8 cellular contexts compared by ENCODE assay signal in the genomic region with DNA sequence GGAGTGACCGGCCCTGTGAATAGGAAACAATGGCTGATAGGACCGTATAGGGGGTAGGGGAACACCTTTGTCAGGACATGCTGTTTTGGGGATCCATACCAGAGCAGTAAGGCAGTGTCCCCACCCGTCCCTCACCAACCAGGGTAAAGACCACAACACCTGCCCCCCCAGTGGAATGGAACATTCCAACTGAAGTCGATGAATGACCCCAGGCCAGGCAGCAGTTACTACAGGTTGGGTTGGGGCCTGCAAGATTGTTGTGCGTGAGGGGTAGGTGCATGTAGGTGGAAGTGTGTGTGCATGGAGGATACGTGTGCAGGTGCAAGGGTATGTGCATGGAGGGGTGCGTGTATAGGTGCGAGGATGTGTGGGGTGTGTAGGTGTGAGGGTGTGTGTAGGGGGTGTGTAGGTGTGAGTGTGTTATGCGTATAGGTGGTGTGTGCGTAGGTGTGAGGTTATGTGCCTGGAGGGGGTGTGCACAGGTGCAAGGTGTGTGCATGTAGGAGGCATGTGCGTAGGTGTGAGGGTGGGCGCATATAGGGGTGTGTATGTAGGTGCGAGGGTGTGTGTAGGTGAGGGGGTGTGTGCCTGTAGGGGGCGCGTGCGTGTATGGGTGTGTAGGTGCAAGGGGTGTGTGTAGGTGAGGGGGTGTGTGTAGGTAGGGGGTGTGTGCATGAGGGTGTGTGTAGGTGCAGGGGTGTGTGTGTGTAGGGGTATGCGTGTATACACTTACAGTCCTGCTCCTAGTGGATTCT. TPM values are rescaled to one million over a fixed set of nuclear protein-coding genes. Genes with fewer than 3 reads are reported as not detected.
DNase-seq lines count a peak whose midpoint lies in the region; ATAC-seq lines count a peak whose summit lies in the region.

No MANE protein-coding gene starts in this region.

- peak overlapping the region; percentile 30 for H3K27ac Mint-ChIP-seq in activated naive CD8-positive, alpha-beta T cell treated with anti-CD3 and anti-CD28 coated beads, Interleukin-2, amount 50 U/mL, for 24 hours
- peak overlapping the region; percentile 95 for H3K27ac Mint-ChIP-seq in memory B cell

- H3K9me2 ChIP-seq in GM23248 (ENCODE audit: insufficient read depth) = no peaks in the 10 kb centered on the region

- no peaks in the 10 kb centered on the region for H3K9me3 Mint-ChIP-seq in activated naive CD8-positive, alpha-beta T cell treated with anti-CD3 and anti-CD28 coated beads, Interleukin-2, amount 50 U/mL, for 24 hours
- H3K9me3 Mint-ChIP-seq in memory B cell = no peaks in the 10 kb centered on the region

- WGBS in GM23248 (ENCODE audit: low coverage in 1 of 2, low lambda C conversion rate in 2 of 2, missing lambda C conversion rate in 2 of 2), 2 experiments = 94 to 96% methylated on average over 16 to 17 of the region's 17 CpGs

- peaks cover 87% of the 10 kb centered on the region for H3K79me2 ChIP-seq in GM23248 (ENCODE audit: insufficient read depth)

- no peaks in the 10 kb centered on the region for H3K27me3 Mint-ChIP-seq in activated naive CD8-positive, alpha-beta T cell treated with anti-CD3 and anti-CD28 coated beads, Interleukin-2, amount 50 U/mL, for 24 hours
- no peaks in the 10 kb centered on the region for H3K27me3 Mint-ChIP-seq in memory B cell

- H3K36me3 ChIP-seq in GM23248 (ENCODE audit: low read depth) = no peaks in the 10 kb centered on the region

- H3K4me1 ChIP-seq in GM23248 (ENCODE audit: insufficient read depth) = peaks cover 5% of the 10 kb centered on the region; the same call in 1 of the 2 replicates

- in situ Hi-C loops in GM23248 (cut with MboI) = no loop called here

- peaks cover 50% of the 10 kb centered on the region for H3K4me1 Mint-ChIP-seq in activated naive CD8-positive, alpha-beta T cell treated with anti-CD3 and anti-CD28 coated beads, Interleukin-2, amount 50 U/mL, for 24 hours
- peaks cover 46% of the 10 kb centered on the region for H3K4me1 Mint-ChIP-seq in memory B cell

- peaks cover 2% of the 10 kb centered on the region for H3K36me3 Mint-ChIP-seq in activated naive CD8-positive, alpha-beta T cell treated with anti-CD3 and anti-CD28 coated beads, Interleukin-2, amount 50 U/mL, for 24 hours (ENCODE audit: low read depth)
- H3K36me3 Mint-ChIP-seq in memory B cell = peaks cover 2% of the 10 kb centered on the region

- peak overlapping the region; percentile 88 for H3K4me3 ChIP-seq in GM23248

- H3F3A ChIP-seq in GM23248 (ENCODE audit: insufficient read depth) = 0 out of 2 replicates have a peak, but pooled peaks cover 10% of the 10 kb centered on the region

- peak overlapping the region; percentile 90 for H3K9ac ChIP-seq in GM23248

- H3K4me2 ChIP-seq in GM23248 (ENCODE audit: unreplicated experiment) = peak overlapping the region; percentile 90

- peak overlapping the region; percentile 83 for H3K4me3 Mint-ChIP-seq in activated naive CD8-positive, alpha-beta T cell treated with anti-CD3 and anti-CD28 coated beads, Interleukin-2, amount 50 U/mL, for 24 hours
- H3K4me3 Mint-ChIP-seq in memory B cell = peak overlapping the region; percentile 72

- no peaks in the 10 kb centered on the region for H3K27me3 ChIP-seq in GM23248 (replicated peaks; ENCODE audit: insufficient read depth)

- no peak overlapping the region for H2AFZ ChIP-seq in GM23248

- DNase-seq in 8988T = peak; percentile 34
- no peak for DNase-seq in GM23248
- DNase-seq in activated naive CD8-positive, alpha-beta T cell treated with anti-CD3 and anti-CD28 coated beads, Interleukin-2, amount 50 U/mL, for 24 hours = no peak
- no peak for DNase-seq in memory B cell (ENCODE audit: low spot score in 2 of 2)
- DNase-seq in middle frontal gyrus (ENCODE audit: extremely low spot score, low spot score) = no peak
- no peak for DNase-seq in SIG-M5 treated with dmso at 0.1 percent for 504 hours (lab: John Stamatoyannopoulos, UW; ENCODE audit: unreplicated experiment)
- no peak for DNase-seq in NCI-H1105 (lab: John Stamatoyannopoulos, UW)
- DNase-seq in HPDE6-E6E7 (ENCODE audit: extremely low spot score) = no peak

- no peaks in the 10 kb centered on the region for H3K9me3 ChIP-seq in GM23248 (ENCODE audit: low read depth)

- no peak for ATAC-seq in activated naive CD8-positive, alpha-beta T cell treated with anti-CD3 and anti-CD28 coated beads, Interleukin-2, amount 50 U/mL, for 24 hours
- no peak for ATAC-seq in memory B cell (ENCODE audit: low read depth)

- H4K20me1 ChIP-seq in GM23248 (ENCODE audit: insufficient read depth) = no peaks in the 10 kb centered on the region

- peak overlapping the region; percentile 75; the same call in 1 of the 2 replicates for H3K27ac ChIP-seq in GM23248

RNA-seq across cellular contexts. Expression of a gene that starts 32.9 kb away (rescaled TPM):
- 34.2 and 51.7 TPM in 2 replicates for total RNA-seq in GM23248 (2014; rRNA removed; shearing (Covaris generic))
- 32.7 and 33.3 TPM in 2 replicates for polyA plus RNA-seq in GM23248 (2016; fragmentation: Nextera tagmentation; extraction: Ambion mirVana)
